21 cellular contexts compared by ENCODE assay signal in genomic region chr9:19649672-19650071, GRCh38.
"Had no signal": no experiment of that assay in that cellular context is flagged by ENCODE, and none has a peak within 500 bp of the region (broad histone marks: within the 10 kb centered on the region; RNA-seq: fewer than 3 reads in every experiment).

No MANE protein-coding gene starts in this region.

- ATAC-seq: activated CD8-positive, alpha-beta memory T cell treated with anti-CD3 and anti-CD28 coated beads, Interleukin-2, amount 10 ng/mL, durations not matched to agents 7 days and 5 days; activated T-cell treated with anti-CD3 and anti-CD28 coated beads, Interleukin-2, amount 50 U/mL, for 4 hours; Panc1 had no signal

- DNase-seq: activated B cell treated with CpG ODN at 0.5 μM for 24 hours; activated CD4-positive, alpha-beta T cell treated with anti-CD3 and anti-CD28 coated beads for 1 hour; activated CD4-positive, alpha-beta T cell treated with anti-CD3 and anti-CD28 coated beads, Interleukin-2, amount 10 ng/mL, durations not matched to agents 24 days and 14 days; activated CD4-positive, alpha-beta T cell treated with anti-CD3 and anti-CD28 coated beads, Interleukin-2, amount 50 U/mL, for 48 hours; activated CD8-positive, alpha-beta memory T cell treated with anti-CD3 and anti-CD28 coated beads, Interleukin-2, amount 10 ng/mL, durations not matched to agents 7 days and 5 days; activated effector memory CD4-positive, alpha-beta T cell treated with anti-CD3 and anti-CD28 coated beads, Interleukin-2, amount 50 U/mL, for 16 hours; activated naive CD4-positive, alpha-beta T cell treated with Interleukin-2 at 50 U/mL for 16 hours; activated T-cell treated with anti-CD3 and anti-CD28 coated beads, Interleukin-2, amount 50 U/mL, for 4 hours; amygdala; KG1; NCI-H1048; NCI-H146; NCI-H2029; NCI-H2107; NCI-H2171 treated with DMSO at 0.1 percent for 48 hours; NCI-H226; NCI-H510A treated with DMSO at 0.1 percent for 48 hours; NK-92 treated with Interleukin-12 subunit alpha and Interleukin-12 subunit beta, amount 100 ng/mL, for 24 hours; SHP77 treated with DMSO at 0.1 percent for 48 hours; T-helper 9 cell had no signal
